Comparison of ENCODE assay signal across 22 cellular contexts in the genomic region with DNA sequence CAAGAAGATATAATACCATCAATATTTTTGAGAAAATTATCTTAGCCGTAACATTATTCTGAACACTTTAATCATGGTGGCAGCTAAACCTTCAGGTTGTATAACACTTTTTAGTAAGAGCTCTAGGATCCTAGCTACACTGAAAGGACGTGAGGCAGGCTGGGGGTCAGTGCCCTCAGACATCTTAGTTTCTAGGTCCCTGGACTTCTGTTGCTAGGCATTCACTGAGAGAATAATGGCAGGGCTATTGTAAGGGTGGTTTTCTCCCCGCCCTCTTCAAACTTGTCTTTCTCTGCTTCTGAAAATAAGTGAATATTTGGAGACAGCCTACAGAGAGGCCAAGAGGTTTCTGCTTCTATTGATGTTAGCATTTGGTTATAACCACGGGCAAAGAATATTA. TPM values are rescaled to one million over a fixed set of nuclear protein-coding genes. Genes with fewer than 3 reads are reported as not detected.
"Had no signal": no experiment of that assay in that cellular context is flagged by ENCODE, and none has a peak within 500 bp of the region (broad histone marks: within the 10 kb centered on the region; RNA-seq: fewer than 3 reads in every experiment).

No MANE protein-coding gene starts in this region.

- H3K9me3 ChIP-seq: gastrocnemius medialis, left ventricle myocardium inferior, lower lobe of right lung, stomach, thoracic aorta, transverse colon had no signal

- H3K27ac ChIP-seq: gastrocnemius medialis, left ventricle myocardium inferior, lower lobe of right lung, stomach, thoracic aorta, transverse colon had no signal

- H3K4me3 Mint-ChIP-seq: central memory CD8-positive, alpha-beta T cell; dendritic cell treated with granulocyte-macrophage colony-stimulating factor and Interleukin-4, amounts not matched to agents 40 ng/mL and 50 ng/mL, for 4 days; memory B cell; mesothelial cell of epicardium; natural killer cell had no signal

- H3K36me3 Mint-ChIP-seq: memory B cell, mesothelial cell of epicardium, natural killer cell had no signal

- H3K27me3 Mint-ChIP-seq: dendritic cell treated with granulocyte-macrophage colony-stimulating factor and Interleukin-4, amounts not matched to agents 40 ng/mL and 50 ng/mL, for 4 days had no signal

- H3K4me1 ChIP-seq: gastrocnemius medialis, left ventricle myocardium inferior, lower lobe of right lung, stomach, transverse colon had no signal

- H3K27ac Mint-ChIP-seq: dendritic cell treated with granulocyte-macrophage colony-stimulating factor and Interleukin-4, amounts not matched to agents 40 ng/mL and 50 ng/mL, for 4 days; memory B cell; mesothelial cell of epicardium; natural killer cell had no signal

- ATAC-seq: esophagus mucosa, gastrocnemius medialis, left cardiac atrium, lower lobe of right lung, natural killer cell, right cardiac atrium had no signal

- DNase-seq: gastrocnemius medialis; kidney; left cardiac atrium; left ventricle myocardium inferior; lower lobe of right lung; natural killer cell; right cardiac atrium; small intestine; stimulated activated CD4-positive, alpha-beta T cell treated with anti-CD3 and anti-CD28 coated beads, Interleukin-12 subunit alpha, Interleukin-12 subunit beta, amount 100 ng/mL, for 4 hours; stimulated activated naive CD4-positive, alpha-beta T cell; stomach; substantia nigra; transverse colon had no signal

- H3K9me3 Mint-ChIP-seq: central memory CD8-positive, alpha-beta T cell; dendritic cell treated with granulocyte-macrophage colony-stimulating factor and Interleukin-4, amounts not matched to agents 40 ng/mL and 50 ng/mL, for 4 days; memory B cell; natural killer cell had no signal

- H3K4me3 ChIP-seq: gastrocnemius medialis, left ventricle myocardium inferior, lower lobe of right lung, stomach, thoracic aorta, transverse colon had no signal

- H3K27me3 ChIP-seq: gastrocnemius medialis, stomach, transverse colon had no signal

- H3K36me3 ChIP-seq: gastrocnemius medialis, left ventricle myocardium inferior, lower lobe of right lung, stomach, thoracic aorta, transverse colon had no signal

- H3K4me1 Mint-ChIP-seq: central memory CD8-positive, alpha-beta T cell; memory B cell had no signal

RNA-seq across cellular contexts. Expression of a gene that starts 15.5 kb away (rescaled TPM):
- total RNA-seq: mesothelial cell of epicardium, myocyte, osteocyte had no signal
- polyA plus RNA-seq: fibroblast of lung had no signal
